27 cellular contexts compared by ENCODE assay signal in genomic region chr2:176662771-176663170, GRCh38.
"Had no signal": no experiment of that assay in that cellular context is flagged by ENCODE, and none has a peak within 500 bp of the region (broad histone marks: within the 10 kb centered on the region; RNA-seq: fewer than 3 reads in every experiment).

No MANE protein-coding gene starts in this region.

- H3K36me3 Mint-ChIP-seq: stimulated activated effector memory CD8-positive, alpha-beta T cell treated with anti-CD3 and anti-CD28 coated beads, Interleukin-12 subunit alpha, Interleukin-12 subunit beta, amount 100 ng/mL, for 72 hours; stimulated activated memory B cell treated with anti-CD40 and anti-IgM and Interleukin-4, amounts not matched to agents 10 μg/mL and 1 μg/mL and 100 μg/mL, for 72 hours; stimulated activated naive B cell treated with anti-CD40 and anti-IgM and Interleukin-4, amounts not matched to agents 10 μg/mL and 1 μg/mL and 100 μg/mL, for 72 hours; type B pancreatic cell had no signal

- H3K27ac ChIP-seq: stomach, testis, thoracic aorta, thyroid gland, tibial artery, tibial nerve, transverse colon, upper lobe of left lung, upper lobe of right lung, uterus, vagina had no signal

- H3K36me3 ChIP-seq: stomach, thoracic aorta, thyroid gland, tibial artery, tibial nerve, transverse colon, upper lobe of left lung, upper lobe of right lung, uterus, vagina had no signal

- H3K27ac Mint-ChIP-seq: stimulated activated effector memory CD8-positive, alpha-beta T cell treated with anti-CD3 and anti-CD28 coated beads, Interleukin-12 subunit alpha, Interleukin-12 subunit beta, amount 100 ng/mL, for 72 hours; stimulated activated memory B cell treated with anti-CD40 and anti-IgM and Interleukin-4, amounts not matched to agents 10 μg/mL and 1 μg/mL and 100 μg/mL, for 72 hours; stimulated activated naive B cell treated with anti-CD40 and anti-IgM and Interleukin-4, amounts not matched to agents 10 μg/mL and 1 μg/mL and 100 μg/mL, for 72 hours; stimulated activated naive CD8-positive, alpha-beta T cell treated with anti-CD3 and anti-CD28 coated beads, Interleukin-15, amount 100 ng/mL, for 72 hours; stimulated activated naive CD8-positive, alpha-beta T cell treated with anti-CD3 and anti-CD28 coated beads, Interleukin-15, Interleukin-2, amounts not matched to agents 100 ng/mL and 50 ng/mL, for 24 hours; type B pancreatic cell had no signal

- DNase-seq: stimulated activated CD4-positive, alpha-beta T cell treated with anti-CD3 and anti-CD28 coated beads, Interleukin-2, amount 100 ng/mL, for 48 hours; stimulated activated CD4-positive, alpha-beta T cell treated with anti-CD3 and anti-CD28 coated beads, Interleukin-4, amount 100 ng/mL, for 1 hour; stimulated activated CD4-positive, alpha-beta T cell treated with anti-CD3 and anti-CD28 coated beads, Interleukin-4, amount 100 ng/mL, for 24 hours; stimulated activated CD4-positive, alpha-beta T cell treated with anti-CD3 and anti-CD28 coated beads, Interleukin-4, amount 100 ng/mL, for 4 hours; stimulated activated CD8-positive, alpha-beta memory T cell treated with anti-CD3 and anti-CD28 coated beads, Interleukin-4, amount 100 ng/mL, for 48 hours; stimulated activated naive B cell treated with anti-CD40 and anti-IgM and Interleukin-4, amounts not matched to agents 10 μg/mL and 1 μg/mL and 100 μg/mL, for 72 hours; stimulated activated naive CD4-positive, alpha-beta T cell; stimulated activated naive CD4-positive, alpha-beta T cell treated with Interleukin-2 at 50 U/mL for 16 hours; stimulated activated naive CD8-positive, alpha-beta T cell treated with anti-CD3 and anti-CD28 coated beads, Interleukin-15, amount 100 ng/mL, for 72 hours; stimulated activated naive CD8-positive, alpha-beta T cell treated with anti-CD3 and anti-CD28 coated beads, Interleukin-15, Interleukin-2, amounts not matched to agents 100 U/mL and 50 U/mL, for 24 hours; stomach; substantia nigra; testis; thyroid gland; tibial artery; transverse colon; trophoblast cell; upper lobe of left lung; upper lobe of right lung had no signal

- H3K9me3 ChIP-seq: stomach, testis, thoracic aorta, thyroid gland, tibial artery, tibial nerve, transverse colon, upper lobe of left lung, upper lobe of right lung, uterus, vagina had no signal

- H3K4me1 Mint-ChIP-seq: stimulated activated effector memory CD8-positive, alpha-beta T cell treated with anti-CD3 and anti-CD28 coated beads, Interleukin-12 subunit alpha, Interleukin-12 subunit beta, amount 100 ng/mL, for 72 hours; stimulated activated memory B cell treated with anti-CD40 and anti-IgM and Interleukin-4, amounts not matched to agents 10 μg/mL and 1 μg/mL and 100 μg/mL, for 72 hours; stimulated activated naive B cell treated with anti-CD40 and anti-IgM and Interleukin-4, amounts not matched to agents 10 μg/mL and 1 μg/mL and 100 μg/mL, for 72 hours; stimulated activated naive CD8-positive, alpha-beta T cell treated with anti-CD3 and anti-CD28 coated beads, Interleukin-15, amount 100 ng/mL, for 72 hours had no signal

- ATAC-seq: stimulated activated effector memory CD8-positive, alpha-beta T cell treated with anti-CD3 and anti-CD28 coated beads, Interleukin-12 subunit alpha, Interleukin-12 subunit beta, amount 100 ng/mL, for 72 hours; stimulated activated memory B cell treated with anti-CD40 and anti-IgM and Interleukin-4, amounts not matched to agents 10 μg/mL and 1 μg/mL and 100 μg/mL, for 72 hours; stimulated activated naive B cell treated with anti-CD40 and anti-IgM and Interleukin-4, amounts not matched to agents 10 μg/mL and 1 μg/mL and 100 μg/mL, for 72 hours; stimulated activated naive CD8-positive, alpha-beta T cell treated with anti-CD3 and anti-CD28 coated beads, Interleukin-15, amount 100 ng/mL, for 72 hours; stimulated activated naive CD8-positive, alpha-beta T cell treated with anti-CD3 and anti-CD28 coated beads, Interleukin-15, Interleukin-2, amounts not matched to agents 100 U/mL and 50 U/mL, for 24 hours; upper lobe of right lung had no signal

- H3K9me3 Mint-ChIP-seq: stimulated activated effector memory CD8-positive, alpha-beta T cell treated with anti-CD3 and anti-CD28 coated beads, Interleukin-12 subunit alpha, Interleukin-12 subunit beta, amount 100 ng/mL, for 72 hours; stimulated activated memory B cell treated with anti-CD40 and anti-IgM and Interleukin-4, amounts not matched to agents 10 μg/mL and 1 μg/mL and 100 μg/mL, for 72 hours; stimulated activated naive B cell treated with anti-CD40 and anti-IgM and Interleukin-4, amounts not matched to agents 10 μg/mL and 1 μg/mL and 100 μg/mL, for 72 hours; stimulated activated naive CD8-positive, alpha-beta T cell treated with anti-CD3 and anti-CD28 coated beads, Interleukin-15, amount 100 ng/mL, for 72 hours; stimulated activated naive CD8-positive, alpha-beta T cell treated with anti-CD3 and anti-CD28 coated beads, Interleukin-15, Interleukin-2, amounts not matched to agents 100 ng/mL and 50 ng/mL, for 24 hours; type B pancreatic cell had no signal

- H3K4me1 ChIP-seq: stomach, testis, thyroid gland, tibial artery, tibial nerve, transverse colon, upper lobe of left lung, upper lobe of right lung, uterus, vagina had no signal

- H3K27me3 ChIP-seq: testis, thyroid gland, tibial artery, transverse colon, upper lobe of left lung, uterus, vagina had no signal

- H3K4me3 ChIP-seq: stomach, testis, thoracic aorta, thyroid gland, tibial artery, tibial nerve, transverse colon, upper lobe of left lung, upper lobe of right lung, uterus, vagina had no signal

- H3K4me3 Mint-ChIP-seq: stimulated activated effector memory CD8-positive, alpha-beta T cell treated with anti-CD3 and anti-CD28 coated beads, Interleukin-12 subunit alpha, Interleukin-12 subunit beta, amount 100 ng/mL, for 72 hours; stimulated activated memory B cell treated with anti-CD40 and anti-IgM and Interleukin-4, amounts not matched to agents 10 μg/mL and 1 μg/mL and 100 μg/mL, for 72 hours; stimulated activated naive B cell treated with anti-CD40 and anti-IgM and Interleukin-4, amounts not matched to agents 10 μg/mL and 1 μg/mL and 100 μg/mL, for 72 hours; stimulated activated naive CD8-positive, alpha-beta T cell treated with anti-CD3 and anti-CD28 coated beads, Interleukin-15, amount 100 ng/mL, for 72 hours; stimulated activated naive CD8-positive, alpha-beta T cell treated with anti-CD3 and anti-CD28 coated beads, Interleukin-15, Interleukin-2, amounts not matched to agents 100 ng/mL and 50 ng/mL, for 24 hours; type B pancreatic cell had no signal
